12 cellular contexts compared by ENCODE assay signal in the genomic region with DNA sequence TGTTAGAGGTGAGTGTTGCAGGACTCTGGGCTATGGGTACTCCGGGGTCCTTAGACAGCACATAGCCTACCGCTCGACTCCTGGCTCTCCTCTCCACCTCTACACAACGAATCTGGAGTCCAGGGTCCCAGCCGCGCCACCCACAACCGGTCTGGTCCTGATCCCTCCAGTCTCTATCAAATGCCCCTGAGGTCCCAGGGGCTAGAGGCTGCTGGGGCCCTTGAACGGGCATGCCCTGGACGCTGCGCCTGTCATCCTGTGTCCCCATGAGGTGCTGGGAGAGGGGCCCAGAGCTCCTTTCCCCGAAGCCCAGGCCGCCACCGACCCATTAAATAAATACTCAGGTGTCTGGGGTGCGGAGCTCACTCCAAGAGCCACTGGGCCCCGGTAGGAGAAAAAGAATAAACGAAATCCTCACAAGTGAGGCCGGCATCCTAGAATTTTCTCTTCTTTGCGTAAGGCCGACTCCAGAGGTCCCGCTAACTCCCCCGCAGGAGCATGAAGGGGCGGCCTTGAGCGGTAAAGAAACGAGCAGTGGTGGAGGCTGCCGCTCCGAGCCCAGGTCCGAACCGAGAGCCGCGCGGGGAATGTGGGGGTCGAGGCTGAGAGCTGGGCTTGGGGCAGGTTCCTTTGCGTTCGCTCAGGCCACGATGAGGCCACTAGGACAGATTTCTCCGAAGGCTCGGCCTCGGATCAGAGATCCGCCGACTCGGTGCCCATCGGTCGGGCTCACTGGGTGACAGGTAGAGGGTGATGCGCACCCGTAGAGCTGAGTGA.
DNase-seq lines count a peak whose midpoint lies in the region; ATAC-seq, FAIRE-seq and TF ChIP-seq lines count a peak whose summit lies in the region.
"Had no signal": no experiment of that assay in that cellular context is flagged by ENCODE, and none has a peak within 500 bp of the region (broad histone marks: within the 10 kb centered on the region; RNA-seq: fewer than 3 reads in every experiment).

No MANE protein-coding gene starts in this region.

- H3K4me3 Mint-ChIP-seq in activated naive CD8-positive, alpha-beta T cell: peak overlapping the region; percentile 47
- no peak overlapping the region for H3K4me3 Mint-ChIP-seq in activated naive CD8-positive, alpha-beta T cell treated with anti-CD3 and anti-CD28 coated beads, Interleukin-2, amount 50 U/mL, for 24 hours
- peak overlapping the region; percentile 77 for H3K4me3 Mint-ChIP-seq in WTC11
- H3K4me3 Mint-ChIP-seq in stimulated activated naive B cell treated with anti-CD40 and anti-IgM and Interleukin-4, amounts not matched to agents 10 μg/mL and 1 μg/mL and 100 μg/mL, for 72 hours: peak overlapping the region; percentile 53 to 64

- H3K9ac ChIP-seq in iPS-15b (ENCODE audit: low read depth, low read length): no peak overlapping the region

- H3K4me1 ChIP-seq in iPS-15b (ENCODE audit: control insufficient read depth, insufficient read depth, low read length): peaks cover 40% of the 10 kb centered on the region

- no peak for FAIRE-seq in GM12892 (lab: Jason Lieb, UNC)
- FAIRE-seq: GM19239 had no signal

- POLR2A ChIA-PET in WTC11 (lab: Charles Lee): interaction anchor here (1.5 to 1.9 kb wide), 2 partner anchors 47 kb away, joined by 5 to 8 read pairs; no protein-coding TSS in a partner anchor

- no peak overlapping the region for H3K27ac Mint-ChIP-seq in activated naive CD8-positive, alpha-beta T cell
- no peak overlapping the region for H3K27ac Mint-ChIP-seq in activated naive CD8-positive, alpha-beta T cell treated with anti-CD3 and anti-CD28 coated beads, Interleukin-2, amount 50 U/mL, for 24 hours
- peak overlapping the region; percentile 74; the same call in 1 of the 2 replicates for H3K27ac Mint-ChIP-seq in WTC11
- H3K27ac Mint-ChIP-seq in stimulated activated naive B cell treated with anti-CD40 and anti-IgM and Interleukin-4, amounts not matched to agents 10 μg/mL and 1 μg/mL and 100 μg/mL, for 72 hours: peak overlapping the region; percentile 47
- H3K27ac Mint-ChIP-seq: stimulated activated naive CD8-positive, alpha-beta T cell treated with anti-CD3 and anti-CD28 coated beads, Interleukin-15, Interleukin-2, amounts not matched to agents 100 ng/mL and 50 ng/mL, for 24 hours had no signal

- H3K27me3 ChIP-seq in iPS-15b (ENCODE audit: control insufficient read depth, insufficient read depth, low read length): peaks cover 61% of the 10 kb centered on the region

- no peak for DNase-seq in activated naive CD8-positive, alpha-beta T cell treated with anti-CD3 and anti-CD28 coated beads, Interleukin-2, amount 50 U/mL, for 24 hours
- DNase-seq in WTC11 (ENCODE audit: low spot score): peak; percentile 38
- DNase-seq in stimulated activated naive B cell treated with anti-CD40 and anti-IgM and Interleukin-4, amounts not matched to agents 10 μg/mL and 1 μg/mL and 100 μg/mL, for 72 hours: no peak
- DNase-seq in GM12892 (ENCODE audit: insufficient read length): no peak
- DNase-seq in iPS-NIHi11 (ENCODE audit: low spot score): no peak
- DNase-seq: NCI-H2029 had no signal

- peak overlapping the region; percentile 77 for H3K4me3 ChIP-seq in iPS-15b (ENCODE audit: low read depth, low read length)
- H3K4me3 ChIP-seq: mucosa of descending colon had no signal

- H3K36me3 Mint-ChIP-seq in activated naive CD8-positive, alpha-beta T cell: no peaks in the 10 kb centered on the region
- H3K36me3 Mint-ChIP-seq in activated naive CD8-positive, alpha-beta T cell treated with anti-CD3 and anti-CD28 coated beads, Interleukin-2, amount 50 U/mL, for 24 hours (ENCODE audit: low read depth): no peaks in the 10 kb centered on the region
- no peaks in the 10 kb centered on the region for H3K36me3 Mint-ChIP-seq in WTC11
- peaks cover 0 to 7% of the 10 kb centered on the region in 2 donors for H3K36me3 Mint-ChIP-seq in stimulated activated naive B cell treated with anti-CD40 and anti-IgM and Interleukin-4, amounts not matched to agents 10 μg/mL and 1 μg/mL and 100 μg/mL, for 72 hours

- no peak for TF ChIP-seq POLR2A in GM12892 (IDR thresholded peaks at IDR 0.05; ENCODE audit: low read depth, low read length)

- H3K4me1 Mint-ChIP-seq in activated naive CD8-positive, alpha-beta T cell (ENCODE audit: low read depth): peaks cover 19% of the 10 kb centered on the region
- H3K4me1 Mint-ChIP-seq in activated naive CD8-positive, alpha-beta T cell treated with anti-CD3 and anti-CD28 coated beads, Interleukin-2, amount 50 U/mL, for 24 hours: peaks cover 22% of the 10 kb centered on the region
- H3K4me1 Mint-ChIP-seq in WTC11: peaks cover 62% of the 10 kb centered on the region
- H3K4me1 Mint-ChIP-seq in stimulated activated naive B cell treated with anti-CD40 and anti-IgM and Interleukin-4, amounts not matched to agents 10 μg/mL and 1 μg/mL and 100 μg/mL, for 72 hours: peaks cover 27 to 54% of the 10 kb centered on the region in 2 donors

- no peaks in the 10 kb centered on the region for H3K9me3 Mint-ChIP-seq in activated naive CD8-positive, alpha-beta T cell (ENCODE audit: low read depth)
- no peaks in the 10 kb centered on the region for H3K9me3 Mint-ChIP-seq in activated naive CD8-positive, alpha-beta T cell treated with anti-CD3 and anti-CD28 coated beads, Interleukin-2, amount 50 U/mL, for 24 hours
- H3K9me3 Mint-ChIP-seq in WTC11: no peaks in the 10 kb centered on the region
- H3K9me3 Mint-ChIP-seq in stimulated activated naive B cell treated with anti-CD40 and anti-IgM and Interleukin-4, amounts not matched to agents 10 μg/mL and 1 μg/mL and 100 μg/mL, for 72 hours: no peaks in the 10 kb centered on the region
- H3K9me3 Mint-ChIP-seq: stimulated activated naive CD8-positive, alpha-beta T cell treated with anti-CD3 and anti-CD28 coated beads, Interleukin-15, Interleukin-2, amounts not matched to agents 100 ng/mL and 50 ng/mL, for 24 hours had no signal

- TF ChIP-seq CTCF in WTC11 (IDR thresholded peaks at IDR 0.05): no peak

- CTCF ChIA-PET in WTC11 (lab: Charles Lee): interaction anchor here (1.3 to 5.0 kb wide), 3 partner anchors 47 to 61 kb away, joined by 4 to 61 read pairs (median 12); no protein-coding TSS in a partner anchor

- H3K9me3 ChIP-seq in iPS-15b (ENCODE audit: control insufficient read depth, insufficient read depth, low read length): no peaks in the 10 kb centered on the region
- H3K9me3 ChIP-seq: mucosa of descending colon had no signal

- peaks cover 3% of the 10 kb centered on the region for H3K36me3 ChIP-seq in iPS-15b (ENCODE audit: control insufficient read depth, insufficient read depth, low read length)

- no peak for ATAC-seq in activated naive CD8-positive, alpha-beta T cell treated with anti-CD3 and anti-CD28 coated beads, Interleukin-2, amount 50 U/mL, for 24 hours
- ATAC-seq in WTC11 (no peak), HG03342 (IDR thresholded peaks at IDR 0.05; ENCODE audit: unreplicated experiment) (no peak)
- ATAC-seq in stimulated activated naive B cell treated with anti-CD40 and anti-IgM and Interleukin-4, amounts not matched to agents 10 μg/mL and 1 μg/mL and 100 μg/mL, for 72 hours (replicated peaks): no peak
- ATAC-seq: mucosa of descending colon had no signal

- peaks cover 11% of the 10 kb centered on the region for H3K27me3 Mint-ChIP-seq in activated naive CD8-positive, alpha-beta T cell
- H3K27me3 Mint-ChIP-seq in activated naive CD8-positive, alpha-beta T cell treated with anti-CD3 and anti-CD28 coated beads, Interleukin-2, amount 50 U/mL, for 24 hours: peaks cover 43% of the 10 kb centered on the region
- H3K27me3 Mint-ChIP-seq in WTC11 (ENCODE audit: low read depth): peaks cover 74% of the 10 kb centered on the region
- H3K27me3 Mint-ChIP-seq in stimulated activated naive B cell treated with anti-CD40 and anti-IgM and Interleukin-4, amounts not matched to agents 10 μg/mL and 1 μg/mL and 100 μg/mL, for 72 hours: peaks cover 41 to 72% of the 10 kb centered on the region in 2 donors

TF ChIP-seq in WTC11, 78 proteins besides CTCF, POLR2A, EP300 and RAD21:
- TF ChIP-seq, protein P1, sequence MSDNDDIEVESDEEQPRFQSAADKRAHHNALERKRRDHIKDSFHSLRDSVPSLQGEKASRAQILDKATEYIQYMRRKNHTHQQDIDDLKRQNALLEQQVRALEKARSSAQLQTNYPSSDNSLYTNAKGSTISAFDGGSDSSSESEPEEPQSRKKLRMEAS (CRISPR knock-in tag; IDR thresholded peaks at IDR 0.05): no peak
- 0 out of 2 replicates have a peak, but pooled peaks have one; percentile 1 for TF ChIP-seq CREM (CRISPR knock-in tag; IDR thresholded peaks at IDR 0.05)

Comparison
In these comparisons a context has a peak if more than half of its experiments do, and no peak if none do; other contexts are left out.
1. H3K27ac Mint-ChIP-seq: peak in WTC11 (single experiment) and stimulated activated naive B cell treated with anti-CD40 and anti-IgM and Interleukin-4, amounts not matched to agents 10 μg/mL and 1 μg/mL and 100 μg/mL, for 72 hours (single experiment); none in activated naive CD8-positive, alpha-beta T cell (single experiment) and activated naive CD8-positive, alpha-beta T cell treated with anti-CD3 and anti-CD28 coated beads, Interleukin-2, amount 50 U/mL, for 24 hours (single experiment).